30 cellular contexts compared by ENCODE assay signal in the genomic region with DNA sequence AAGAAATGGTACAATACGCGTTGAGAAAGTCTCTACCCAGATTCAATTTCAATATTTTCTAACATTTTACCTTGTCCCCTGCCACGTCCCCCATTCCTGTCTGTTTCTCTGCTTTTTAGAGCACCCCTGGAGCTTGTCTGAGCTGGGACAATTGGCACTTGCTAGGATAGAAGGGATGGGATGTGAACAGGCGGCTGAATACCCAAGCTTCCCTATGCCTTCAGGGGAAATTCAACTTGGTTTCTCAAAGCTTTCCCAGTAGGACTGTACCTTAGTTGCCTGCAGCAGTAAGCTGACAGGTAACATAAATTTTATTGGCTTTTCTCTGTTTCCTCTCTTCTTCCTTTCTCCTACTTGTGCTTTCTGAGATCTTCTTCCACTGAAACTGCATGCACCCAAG.
"Had no signal": no experiment of that assay in that cellular context is flagged by ENCODE, and none has a peak within 500 bp of the region (broad histone marks: within the 10 kb centered on the region; RNA-seq: fewer than 3 reads in every experiment).

No MANE protein-coding gene starts in this region.

- H3K4me1 Mint-ChIP-seq: brain; central memory CD8-positive, alpha-beta T cell had no signal

- H3K27me3 Mint-ChIP-seq: activated naive CD8-positive, alpha-beta T cell treated with anti-CD3 and anti-CD28 coated beads, Interleukin-2, amount 50 U/mL, for 24 hours; brain; central memory CD8-positive, alpha-beta T cell had no signal

- H3K4me3 ChIP-seq: ascending aorta, Peyer's patch, SJCRH30 had no signal

- ATAC-seq: activated CD8-positive, alpha-beta T cell treated with anti-CD3 and anti-CD28 coated beads, Interleukin-2, amount 10 ng/mL, durations not matched to agents 7 days and 5 days; activated naive CD4-positive, alpha-beta T cell treated with anti-CD3 and anti-CD28 coated beads, Interleukin-2, amount 50 U/mL, for 72 hours; activated naive CD8-positive, alpha-beta T cell treated with anti-CD3 and anti-CD28 coated beads, Interleukin-2, amount 50 U/mL, for 24 hours had no signal

- H3K36me3 Mint-ChIP-seq: activated naive CD4-positive, alpha-beta T cell treated with anti-CD3 and anti-CD28 coated beads, Interleukin-2, amount 50 U/mL, for 72 hours had no signal

- H3K27me3 ChIP-seq: ascending aorta, Peyer's patch, SJCRH30 had no signal

- H3K27ac ChIP-seq: ascending aorta, Peyer's patch, RWPE1, SJCRH30 had no signal

- H3K36me3 ChIP-seq: ascending aorta, Peyer's patch, SJCRH30 had no signal

- H3K4me2 ChIP-seq: SK-N-SH had no signal

- H3K9ac ChIP-seq: SK-N-SH had no signal

- DNase-seq: activated CD4-positive, alpha-beta T cell treated with anti-CD3 and anti-CD28 coated beads for 48 hours; activated CD4-positive, alpha-beta T cell treated with anti-CD3 and anti-CD28 coated beads, Interleukin-2, amount 50 U/mL, for 4 hours; activated CD4-positive, CD25-positive, alpha-beta regulatory T cell treated with anti-CD3 and anti-CD28 coated beads, Interleukin-2, amount 50 U/mL, for 72 hours; activated CD8-positive, alpha-beta memory T cell treated with anti-CD3 and anti-CD28 coated beads, Interleukin-2, amount 50 U/mL, for 48 hours; activated CD8-positive, alpha-beta T cell treated with anti-CD3 and anti-CD28 coated beads, Interleukin-2, amount 10 ng/mL, durations not matched to agents 7 days and 5 days; activated effector memory CD4-positive, alpha-beta T cell treated with Interleukin-2 at 50 U/mL for 16 hours; activated naive CD4-positive, alpha-beta T cell; activated naive CD8-positive, alpha-beta T cell treated with anti-CD3 and anti-CD28 coated beads, Interleukin-2, amount 50 U/mL, for 24 hours; activated T-cell treated with anti-CD3 and anti-CD28 coated beads, Interleukin-2, amount 50 U/mL, for 1 hour; amniotic stem cell; Kasumi-1; KBM-7; NCI-H1105; NCI-H1436; NCI-H1694 treated with DMSO at 0.1 percent for 48 hours; NCI-H2029 treated with DMSO at 0.1 percent for 48 hours; NCI-H510A treated with DMSO at 0.1 percent for 48 hours; NCI-H69; NK-92 treated with Interleukin-12 subunit alpha and Interleukin-12 subunit beta, amount 100 ng/mL, for 24 hours; Peyer's patch; Right ventricle myocardium superior; SJCRH30; SK-N-SH; T-helper 1 cell had no signal

- H3K9me3 ChIP-seq: Peyer's patch, SK-N-SH had no signal

- H3K4me1 ChIP-seq: ascending aorta, Peyer's patch had no signal

- H3K4me3 Mint-ChIP-seq: activated CD8-positive, alpha-beta T cell treated with anti-CD3 and anti-CD28 coated beads, Interleukin-2, amount 10 ng/mL, durations not matched to agents 7 days and 5 days; activated naive CD8-positive, alpha-beta T cell treated with anti-CD3 and anti-CD28 coated beads, Interleukin-2, amount 50 U/mL, for 24 hours; activated T-helper 1 cell treated with anti-CD3 and anti-CD28 coated beads, Interleukin-12 subunit alpha, Interleukin-12 subunit beta, Interleukin-2, Interleukin-4 antibody, amounts not matched to agents 30 ng/mL and 10 ng/mL and 1 ng/mL, durations not matched to agents 14 hours and 24 hours and 36 hours; brain; central memory CD8-positive, alpha-beta T cell had no signal

- H3K27ac Mint-ChIP-seq: activated CD8-positive, alpha-beta T cell treated with anti-CD3 and anti-CD28 coated beads, Interleukin-2, amount 10 ng/mL, durations not matched to agents 7 days and 5 days; activated naive CD4-positive, alpha-beta T cell treated with anti-CD3 and anti-CD28 coated beads, Interleukin-2, amount 50 U/mL, for 72 hours; activated naive CD8-positive, alpha-beta T cell treated with anti-CD3 and anti-CD28 coated beads, Interleukin-2, amount 50 U/mL, for 24 hours; activated T-helper 1 cell treated with anti-CD3 and anti-CD28 coated beads, Interleukin-12 subunit alpha, Interleukin-12 subunit beta, Interleukin-2, Interleukin-4 antibody, amounts not matched to agents 30 ng/mL and 10 ng/mL and 1 ng/mL, durations not matched to agents 14 hours and 24 hours and 36 hours; brain had no signal
